34 cellular contexts compared by ENCODE assay signal in the genomic region with DNA sequence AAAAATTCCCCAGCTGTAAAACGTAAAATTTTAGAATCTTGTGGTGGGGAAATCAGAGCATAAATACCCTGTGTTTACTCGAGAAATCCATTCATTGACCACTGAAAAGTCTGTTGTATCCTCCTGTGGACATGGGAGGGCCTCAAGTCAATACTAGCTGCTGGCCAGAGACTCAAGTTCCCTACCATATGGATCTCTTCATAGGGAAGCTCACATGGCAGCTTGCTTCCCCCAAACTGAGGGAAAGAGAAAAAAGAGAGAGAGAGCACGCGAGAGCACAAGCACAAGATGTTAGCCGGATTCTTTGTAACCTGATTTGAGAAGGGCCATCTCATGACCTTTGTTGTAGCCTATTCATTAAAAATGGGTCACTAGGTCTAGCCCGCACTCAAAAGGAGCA.
"Had no signal": no experiment of that assay in that cellular context is flagged by ENCODE, and none has a peak within 500 bp of the region (broad histone marks: within the 10 kb centered on the region; RNA-seq: fewer than 3 reads in every experiment).

No MANE protein-coding gene starts in this region.

- H3K4me1 ChIP-seq: SJCRH30 had no signal

- H3K27me3 ChIP-seq: MG63 had no signal

- ATAC-seq: activated CD8-positive, alpha-beta memory T cell treated with anti-CD3 and anti-CD28 coated beads, Interleukin-2, amount 10 ng/mL, durations not matched to agents 7 days and 5 days; activated naive CD8-positive, alpha-beta T cell treated with anti-CD3 and anti-CD28 coated beads, Interleukin-2, amount 50 U/mL, for 24 hours had no signal

- H3K27ac Mint-ChIP-seq: activated CD4-positive, alpha-beta memory T cell treated with anti-CD3 and anti-CD28 coated beads, Interleukin-2, amount 10 ng/mL, durations not matched to agents 7 days and 5 days; activated CD8-positive, alpha-beta memory T cell treated with anti-CD3 and anti-CD28 coated beads, Interleukin-2, amount 10 ng/mL, durations not matched to agents 7 days and 5 days; activated naive CD4-positive, alpha-beta T cell treated with anti-CD3 and anti-CD28 coated beads, Interleukin-2, amount 10 ng/mL, durations not matched to agents 7 days and 5 days; activated naive CD8-positive, alpha-beta T cell; activated naive CD8-positive, alpha-beta T cell treated with anti-CD3 and anti-CD28 coated beads, Interleukin-2, amount 50 U/mL, for 24 hours; IgD-negative memory B cell; T-helper 1 cell treated with Interleukin-12 subunit alpha and Interleukin-12 subunit beta and Interleukin-4 antibody, amounts not matched to agents 30 μg/mL and 1 μg/mL, for 36 hours; T-helper 2 cell treated with Interferon-gamma antibody and Interleukin-4, amounts not matched to agents 5 μg/mL and 100 μg/mL, for 36 hours had no signal

- H3K36me3 ChIP-seq: MG63, SJCRH30 had no signal

- H3K4me3 Mint-ChIP-seq: activated CD4-positive, alpha-beta memory T cell treated with anti-CD3 and anti-CD28 coated beads, Interleukin-2, amount 10 ng/mL, durations not matched to agents 7 days and 5 days; activated CD8-positive, alpha-beta memory T cell treated with anti-CD3 and anti-CD28 coated beads, Interleukin-2, amount 10 ng/mL, durations not matched to agents 7 days and 5 days; activated naive CD4-positive, alpha-beta T cell treated with anti-CD3 and anti-CD28 coated beads, Interleukin-2, amount 10 ng/mL, durations not matched to agents 7 days and 5 days; activated naive CD8-positive, alpha-beta T cell; activated naive CD8-positive, alpha-beta T cell treated with anti-CD3 and anti-CD28 coated beads, Interleukin-2, amount 50 U/mL, for 24 hours; IgD-negative memory B cell; T-helper 1 cell treated with Interleukin-12 subunit alpha and Interleukin-12 subunit beta and Interleukin-4 antibody, amounts not matched to agents 30 μg/mL and 1 μg/mL, for 36 hours; T-helper 2 cell treated with Interferon-gamma antibody and Interleukin-4, amounts not matched to agents 5 μg/mL and 100 μg/mL, for 36 hours had no signal

- H3K4me3 ChIP-seq: MG63, SJCRH30 had no signal

- H3K4me2 ChIP-seq: SK-N-SH had no signal

- H3K9me2 ChIP-seq: SK-N-SH had no signal

- H3K9me3 ChIP-seq: MG63, SJCRH30 had no signal

- H3K9ac ChIP-seq: SK-N-SH had no signal

- H3K9me3 Mint-ChIP-seq: activated CD4-positive, alpha-beta memory T cell treated with anti-CD3 and anti-CD28 coated beads, Interleukin-2, amount 10 ng/mL, durations not matched to agents 7 days and 5 days; activated naive CD4-positive, alpha-beta T cell treated with anti-CD3 and anti-CD28 coated beads, Interleukin-2, amount 10 ng/mL, durations not matched to agents 7 days and 5 days; activated naive CD8-positive, alpha-beta T cell treated with anti-CD3 and anti-CD28 coated beads, Interleukin-2, amount 50 U/mL, for 24 hours; T-helper 1 cell treated with Interleukin-12 subunit alpha and Interleukin-12 subunit beta and Interleukin-4 antibody, amounts not matched to agents 30 μg/mL and 1 μg/mL, for 36 hours; T-helper 2 cell treated with Interferon-gamma antibody and Interleukin-4, amounts not matched to agents 5 μg/mL and 100 μg/mL, for 36 hours had no signal

- H3K36me3 Mint-ChIP-seq: activated CD8-positive, alpha-beta memory T cell treated with anti-CD3 and anti-CD28 coated beads, Interleukin-2, amount 10 ng/mL, durations not matched to agents 7 days and 5 days; activated naive CD4-positive, alpha-beta T cell treated with anti-CD3 and anti-CD28 coated beads, Interleukin-2, amount 10 ng/mL, durations not matched to agents 7 days and 5 days; activated naive CD8-positive, alpha-beta T cell; brain; IgD-negative memory B cell had no signal

- DNase-seq: activated CD4-positive, alpha-beta memory T cell treated with anti-CD3 and anti-CD28 coated beads, Interleukin-2, amount 10 ng/mL, durations not matched to agents 7 days and 5 days; activated CD4-positive, alpha-beta T cell treated with anti-CD3 and anti-CD28 coated beads for 1 hour; activated CD4-positive, alpha-beta T cell treated with anti-CD3 and anti-CD28 coated beads for 48 hours; activated CD4-positive, CD25-positive, alpha-beta regulatory T cell; activated CD8-positive, alpha-beta memory T cell treated with anti-CD3 and anti-CD28 coated beads for 24 hours; activated CD8-positive, alpha-beta memory T cell treated with anti-CD3 and anti-CD28 coated beads, Interleukin-2, amount 10 ng/mL, durations not matched to agents 7 days and 5 days; activated CD8-positive, alpha-beta memory T cell treated with anti-CD3 and anti-CD28 coated beads, Interleukin-2, amount 50 U/mL, for 48 hours; activated effector memory CD4-positive, alpha-beta T cell treated with Interleukin-2 at 50 U/mL for 16 hours; activated naive CD4-positive, alpha-beta T cell treated with anti-CD3 and anti-CD28 coated beads, Interleukin-2, amount 10 ng/mL, durations not matched to agents 7 days and 5 days; activated naive CD8-positive, alpha-beta T cell treated with anti-CD3 and anti-CD28 coated beads, Interleukin-2, amount 50 U/mL, for 24 hours; activated T-cell treated with anti-CD3 and anti-CD28 coated beads, Interleukin-2, amount 50 U/mL, for 48 hours; anterior cingulate cortex; central memory CD4-positive, alpha-beta T cell; Karpas-422; KBM-7; MG63; NCI-H1048; NCI-H1105 treated with DMSO at 0.1 percent for 48 hours; NCI-H1436; NCI-H1694; NCI-H1930; NCI-H2081 treated with DMSO at 0.1 percent for 48 hours; NCI-H510A; NCI-H526; NCI-H748 treated with DMSO at 0.1 percent for 48 hours; SHP77; SJCRH30; SK-N-SH had no signal

- H3K27ac ChIP-seq: SJCRH30, VCaP had no signal

- H3K4me1 Mint-ChIP-seq: activated CD4-positive, alpha-beta memory T cell treated with anti-CD3 and anti-CD28 coated beads, Interleukin-2, amount 10 ng/mL, durations not matched to agents 7 days and 5 days; activated CD8-positive, alpha-beta memory T cell treated with anti-CD3 and anti-CD28 coated beads, Interleukin-2, amount 10 ng/mL, durations not matched to agents 7 days and 5 days; activated naive CD4-positive, alpha-beta T cell treated with anti-CD3 and anti-CD28 coated beads, Interleukin-2, amount 10 ng/mL, durations not matched to agents 7 days and 5 days; activated naive CD8-positive, alpha-beta T cell treated with anti-CD3 and anti-CD28 coated beads, Interleukin-2, amount 50 U/mL, for 24 hours; IgD-negative memory B cell had no signal

- H3K27me3 Mint-ChIP-seq: activated CD4-positive, alpha-beta memory T cell treated with anti-CD3 and anti-CD28 coated beads, Interleukin-2, amount 10 ng/mL, durations not matched to agents 7 days and 5 days; activated CD8-positive, alpha-beta memory T cell treated with anti-CD3 and anti-CD28 coated beads, Interleukin-2, amount 10 ng/mL, durations not matched to agents 7 days and 5 days; activated naive CD4-positive, alpha-beta T cell treated with anti-CD3 and anti-CD28 coated beads, Interleukin-2, amount 10 ng/mL, durations not matched to agents 7 days and 5 days; activated naive CD8-positive, alpha-beta T cell; activated naive CD8-positive, alpha-beta T cell treated with anti-CD3 and anti-CD28 coated beads, Interleukin-2, amount 50 U/mL, for 24 hours; brain; IgD-negative memory B cell had no signal
